1 cellular context compared by ENCODE assay signal in the genomic region with DNA sequence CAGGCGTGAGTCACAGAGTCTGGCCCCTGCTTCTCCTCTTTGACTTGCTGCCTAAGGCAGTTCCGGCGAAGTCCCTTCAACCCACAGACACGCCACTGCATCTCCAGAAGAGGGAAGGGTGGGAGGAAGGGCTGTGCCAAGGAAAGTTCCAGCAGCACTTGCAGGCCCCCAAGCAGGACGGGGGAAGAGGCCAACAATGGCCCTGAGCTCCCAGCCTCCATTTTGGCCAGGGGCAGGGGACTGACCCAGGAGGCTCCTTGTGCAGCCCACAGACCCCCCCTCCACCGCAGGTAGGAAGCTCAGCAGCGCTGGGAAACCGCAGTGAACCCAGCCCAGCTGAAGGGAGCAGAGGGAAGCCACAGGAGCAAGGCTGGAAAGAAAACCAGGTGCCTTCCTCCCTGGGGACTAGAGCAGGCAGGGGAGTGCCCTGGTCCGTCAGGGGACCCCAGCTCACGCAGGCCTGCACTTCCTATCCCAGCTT.
TF ChIP-seq lines count a peak whose summit lies in the region.

No MANE protein-coding gene starts in this region.

TF ChIP-seq in H1, 55 proteins besides CTCF, POLR2A, EP300 and RAD21:
- TF ChIP-seq KDM5A (IDR thresholded peaks at IDR 0.05; ENCODE audit: low read length) = no peak
- no peak for TF ChIP-seq MAFK (IDR thresholded peaks at IDR 0.05; ENCODE audit: low read depth, low read length)
- no peak for TF ChIP-seq CBX5 (IDR thresholded peaks at IDR 0.05; ENCODE audit: low read depth, low read length)
- TF ChIP-seq NANOG (IDR thresholded peaks at IDR 0.05; ENCODE audit: insufficient read depth, low read depth, low read length, poor library complexity, severe bottlenecking) = no peak
- no peak for TF ChIP-seq RNF2 (IDR thresholded peaks at IDR 0.05; ENCODE audit: borderline replicate concordance, low read depth, low read length, missing control alignments, poor library complexity, severe bottlenecking)
- TF ChIP-seq JUN (IDR thresholded peaks at IDR 0.05; ENCODE audit: low read depth, low read length) = no peak
- TF ChIP-seq EGR1 (IDR thresholded peaks at IDR 0.05; ENCODE audit: borderline replicate concordance, low read depth, low read length) = no peak
- no peak for TF ChIP-seq TCF12 (IDR thresholded peaks at IDR 0.05; ENCODE audit: low read depth, low read length)
- no peak for TF ChIP-seq SP2 (IDR thresholded peaks at IDR 0.05; ENCODE audit: low read length)
- TF ChIP-seq HDAC2 (IDR thresholded peaks at IDR 0.05; ENCODE audit: borderline replicate concordance in 1 of 2, low read depth in 2 of 2, low read length in 2 of 2) = no peak
- TF ChIP-seq CEBPB (IDR thresholded peaks at IDR 0.05; ENCODE audit: low read depth, low read length) = no peak
- TF ChIP-seq ZNF274 (IDR thresholded peaks at IDR 0.05; ENCODE audit: borderline replicate concordance, extremely low read depth, low read length) = no peak
- no peak for TF ChIP-seq RBBP5 (IDR thresholded peaks at IDR 0.05; ENCODE audit: borderline replicate concordance, low read depth, low read length)
- no peak for TF ChIP-seq SIX5 (IDR thresholded peaks at IDR 0.05; ENCODE audit: low read depth, low read length)
- no peak for TF ChIP-seq RFX5 (IDR thresholded peaks at IDR 0.05; ENCODE audit: borderline replicate concordance, low read depth, low read length)
- TF ChIP-seq SIN3A (conservative IDR thresholded peaks at IDR 0.05 in 1 of 2, IDR thresholded peaks at IDR 0.05 in 1 of 2; ENCODE audit: low read depth in 1 of 2, low read length in 2 of 2) = no peak
- no peak for TF ChIP-seq CHD2 (IDR thresholded peaks at IDR 0.05; ENCODE audit: low read length)
- TF ChIP-seq SP4 (IDR thresholded peaks at IDR 0.05; ENCODE audit: low read length) = no peak
- TF ChIP-seq, protein P1, sequence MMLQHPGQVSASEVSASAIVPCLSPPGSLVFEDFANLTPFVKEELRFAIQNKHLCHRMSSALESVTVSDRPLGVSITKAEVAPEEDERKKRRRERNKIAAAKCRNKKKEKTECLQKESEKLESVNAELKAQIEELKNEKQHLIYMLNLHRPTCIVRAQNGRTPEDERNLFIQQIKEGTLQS (IDR thresholded peaks at IDR 0.05; ENCODE audit: insufficient read depth, low read depth, low read length) = no peak
- TF ChIP-seq POLR2AphosphoS5 (IDR thresholded peaks at IDR 0.05; ENCODE audit: low read depth, low read length) = no peak
TF ChIP-seq in H1: peak in this region for 0.
